ENCODE assay signal across 13 cellular contexts in the genomic region with DNA sequence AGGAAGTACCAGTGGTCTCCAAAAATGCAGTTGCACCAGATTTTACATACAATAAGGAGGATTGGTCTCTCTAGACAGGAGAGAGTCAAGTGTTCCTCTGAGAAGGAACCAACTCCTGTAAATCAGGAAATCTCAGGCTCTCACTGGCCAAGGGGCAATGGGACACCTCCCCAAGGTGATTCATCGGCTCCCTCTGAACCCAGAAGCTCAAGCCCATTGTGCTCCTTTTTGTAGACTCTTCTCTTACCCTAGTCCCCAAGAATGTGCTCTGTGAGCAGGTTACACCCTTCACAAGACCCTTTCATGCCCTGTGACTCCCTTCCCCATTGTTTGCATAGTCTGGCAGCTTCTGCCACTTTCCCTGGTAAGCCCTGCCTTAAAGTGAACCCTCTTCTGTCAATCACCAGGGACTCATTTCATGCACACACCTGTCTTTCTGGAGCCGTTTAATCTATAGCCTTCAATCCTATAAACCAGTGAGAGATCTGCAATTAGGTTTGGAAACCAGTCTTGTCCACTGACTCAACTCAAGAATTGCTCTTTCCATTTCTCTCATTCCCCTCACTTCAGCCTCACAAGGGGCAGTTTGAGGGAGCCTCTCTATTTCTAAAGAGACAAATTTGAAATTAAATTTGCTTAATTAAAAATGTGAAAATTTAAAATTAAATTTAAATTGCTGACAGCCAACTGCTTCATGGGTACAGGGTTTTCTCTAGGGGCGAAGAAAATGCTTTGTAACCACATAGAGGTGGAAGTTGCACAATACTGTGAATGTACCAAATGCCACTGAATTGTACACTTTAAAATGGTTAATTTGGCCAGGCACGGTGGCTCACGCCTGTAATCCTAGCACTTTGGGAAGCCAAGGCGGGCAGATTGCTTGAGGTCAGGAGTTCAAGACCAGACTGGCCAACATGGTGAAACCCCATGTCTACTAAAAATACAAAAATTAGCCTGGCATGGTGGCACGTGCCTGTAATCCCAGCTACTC. TPM values are rescaled to one million over a fixed set of nuclear protein-coding genes. Genes with fewer than 3 reads are reported as not detected.
A peak's percentile ranks its signal among the peaks of the same experiment; 100 is the strongest.
DNase-seq lines count a peak whose midpoint lies in the region; ATAC-seq, FAIRE-seq and TF ChIP-seq lines count a peak whose summit lies in the region.
"Had no signal": no experiment of that assay in that cellular context is flagged by ENCODE, and none has a peak within 500 bp of the region (broad histone marks: within the 10 kb centered on the region; RNA-seq: fewer than 3 reads in every experiment).

No MANE protein-coding gene starts in this region.

- H2AFZ ChIP-seq in keratinocyte (ENCODE audit: control insufficient read depth, low read length) = peak overlapping the region; percentile 74

- dilution Hi-C loops in keratinocyte (cut with MboI; ENCODE audit: extremely low pct_ligation_motif_present, low sequenced_read_pairs) = no loop called here

- no peak overlapping the region for H3K27ac ChIP-seq in RWPE1
- no peak overlapping the region for H3K27ac ChIP-seq in keratinocyte (ENCODE audit: control insufficient read depth, insufficient read depth, low read length)
- H3K27ac ChIP-seq: prostate gland, SJSA1 had no signal

- TF ChIP-seq CTCF in RWPE1 (conservative IDR thresholded peaks at IDR 0.05; ENCODE audit: low read depth) = no peak
- TF ChIP-seq CTCF in keratinocyte (optimal IDR thresholded peaks at IDR 0.05 in 1 of 3, IDR thresholded peaks at IDR 0.05 in 1 of 3, conservative IDR thresholded peaks at IDR 0.05 in 1 of 3; ENCODE audit: extremely low read depth in 1 of 3, insufficient read depth in 2 of 3, low read length in 3 of 3) = no peak

- no peaks in the 10 kb centered on the region for H3K9me1 ChIP-seq in keratinocyte (ENCODE audit: control insufficient read depth, extremely low read depth, insufficient read depth, low read length)

- POLR2A ChIA-PET in RWPE1 (lab: Yijun Ruan, JAX; ENCODE audit: low non-redundant PET) = interaction anchor here (0.6 kb wide), 1 partner anchor 260 kb away, joined by 7 read pairs; no protein-coding TSS in a partner anchor

- DNase-seq in ELR (ENCODE audit: low read depth) (peak; percentile 17), RWPE1 (ENCODE audit: low spot score) (peak; percentile 44), keratinocyte (ENCODE audit: low read depth, low spot score) (no peak)
- DNase-seq in Jurkat, Clone E6-1 (ENCODE audit: low read depth, low spot score) = peak; percentile 15
- DNase-seq in stimulated activated CD4-positive, alpha-beta T cell treated with anti-CD3 and anti-CD28 coated beads, Interleukin-2, amount 100 ng/mL, for 24 hours = no peak
- DNase-seq: activated T-cell treated with anti-CD3 and anti-CD28 coated beads, Interleukin-2, amount 50 U/mL, for 72 hours; NCI-H2227 treated with DMSO at 0.1 percent for 48 hours; stimulated activated CD4-positive, alpha-beta T cell treated with anti-CD3 and anti-CD28 coated beads, Interleukin-4, amount 100 ng/mL, for 1 hour had no signal

- no peak overlapping the region for H3K9ac ChIP-seq in keratinocyte (ENCODE audit: control insufficient read depth, extremely low read depth, insufficient read depth, low read length)

- CTCF ChIA-PET in RWPE1 (lab: Yijun Ruan, JAX) = interaction anchor here (0.7 kb wide), 1 partner anchor 147 kb away, joined by 3 read pairs; no protein-coding TSS in a partner anchor

- ATAC-seq in GM19023 (IDR thresholded peaks at IDR 0.05; ENCODE audit: unreplicated experiment) (no peak), HG02970 (IDR thresholded peaks at IDR 0.05; ENCODE audit: low FRiP score, unreplicated experiment) (no peak)

- no peaks in the 10 kb centered on the region for H4K20me1 ChIP-seq in keratinocyte (ENCODE audit: control insufficient read depth, extremely low read depth, insufficient read depth, low read length)

- no peak overlapping the region for H3K4me3 ChIP-seq in Jurkat, Clone E6-1 (ENCODE audit: low read length)
- H3K4me3 ChIP-seq in keratinocyte (ENCODE audit: control insufficient read depth in 2 of 3, extremely low read depth in 1 of 3, insufficient read depth in 2 of 3, low read depth in 1 of 3, low read length in 3 of 3) = no peak overlapping the region
- H3K4me3 ChIP-seq: prostate gland, SJSA1 had no signal

- H3K4me2 ChIP-seq in keratinocyte (ENCODE audit: control insufficient read depth, extremely low read depth, insufficient read depth, low read depth, low read length) = peak overlapping the region; percentile 50

- H3K79me2 ChIP-seq in keratinocyte (ENCODE audit: control insufficient read depth, insufficient read depth, low read length) = no peaks in the 10 kb centered on the region

- H3K27me3 ChIP-seq in keratinocyte (ENCODE audit: control insufficient read depth, extremely low read depth, insufficient read depth, low read length) = no peaks in the 10 kb centered on the region

- FAIRE-seq in keratinocyte (lab: Jason Lieb, UNC) = peak; percentile 79
- FAIRE-seq: endothelial cell of umbilical vein had no signal

- no peaks in the 10 kb centered on the region for H3K36me3 ChIP-seq in keratinocyte (ENCODE audit: control insufficient read depth in 2 of 2, extremely low read depth in 1 of 2, insufficient read depth in 2 of 2, low read length in 2 of 2)
- H3K36me3 ChIP-seq: prostate gland, SJSA1 had no signal

- peaks cover 20% of the 10 kb centered on the region for H3K4me1 ChIP-seq in keratinocyte (ENCODE audit: control insufficient read depth, extremely low read depth, insufficient read depth, low read length)
- H3K4me1 ChIP-seq: prostate gland had no signal

- no peaks in the 10 kb centered on the region for H3K9me3 ChIP-seq in keratinocyte (ENCODE audit: control insufficient read depth, low read depth, low read length)
- H3K9me3 ChIP-seq: prostate gland had no signal

RNA-seq across cellular contexts. Expression of a gene that starts 38.3 kb away (rescaled TPM):
- polyA plus RNA-seq in Jurkat, Clone E6-1 (2012; ENCODE audit: insufficient read depth, insufficient read length) = 111 TPM
- 129 to 183 TPM (median 131 TPM) in 3 replicates for polyA plus RNA-seq in keratinocyte
- 122 TPM for polyA plus RNA-seq in keratinocyte (2011; ENCODE audit: low read depth)
- polyA plus RNA-seq in keratinocyte (2011; cell fraction: cytosol; rRNA removed) = 121 and 199 TPM in 2 replicates
- 153 and 186 TPM in 2 replicates for polyA plus RNA-seq in keratinocyte (2011; cell fraction: nucleus; rRNA removed)
- polyA plus RNA-seq in keratinocyte (2012; ENCODE audit: low replicate concordance) = 88.2 and 109 TPM in 2 replicates
- polyA minus RNA-seq in keratinocyte = 36.2 to 123 TPM (median 95.9 TPM) in 3 replicates
- polyA minus RNA-seq in keratinocyte (2011; cell fraction: cytosol; rRNA and poly(A)+ RNA removed) = 85.0 TPM
- polyA minus RNA-seq in keratinocyte (2011; cell fraction: nucleus; rRNA and poly(A)+ RNA removed) = 60.8 and 88.8 TPM in 2 replicates

Comparison
In these comparisons a context has a peak if more than half of its experiments do, and no peak if none do; other contexts are left out.
1. DNase-seq: peak in ELR (single experiment), Jurkat, Clone E6-1 (single experiment) and RWPE1 (single experiment); none in keratinocyte (single experiment) and stimulated activated CD4-positive, alpha-beta T cell treated with anti-CD3 and anti-CD28 coated beads, Interleukin-2, amount 100 ng/mL, for 24 hours (0 of 2).